ENCODE assay signal across 1 cellular context in the genomic region with DNA sequence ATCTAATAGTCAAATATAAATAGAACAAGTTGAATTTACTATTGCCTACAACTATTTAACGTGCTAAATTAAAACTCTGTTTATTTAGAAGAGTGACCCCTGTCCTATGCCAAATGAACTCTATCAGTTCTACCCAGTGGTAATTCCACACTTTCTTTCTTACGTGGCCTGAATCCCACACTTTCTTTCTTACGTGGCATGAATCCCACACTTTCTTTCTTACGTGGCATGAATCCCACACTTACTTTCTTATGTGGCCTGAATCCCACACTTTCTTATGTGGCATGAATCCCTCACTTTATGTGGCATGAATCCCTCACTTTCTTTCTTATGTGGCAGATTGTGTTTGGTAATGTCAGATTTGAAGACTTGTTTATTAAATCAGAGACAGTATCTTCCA.
TF ChIP-seq lines count a peak whose summit lies in the region.

No MANE protein-coding gene starts in this region.

TF ChIP-seq in WTC11, 78 proteins besides CTCF, POLR2A, EP300 and RAD21 (continued from another document):
- TF ChIP-seq, protein P1, sequence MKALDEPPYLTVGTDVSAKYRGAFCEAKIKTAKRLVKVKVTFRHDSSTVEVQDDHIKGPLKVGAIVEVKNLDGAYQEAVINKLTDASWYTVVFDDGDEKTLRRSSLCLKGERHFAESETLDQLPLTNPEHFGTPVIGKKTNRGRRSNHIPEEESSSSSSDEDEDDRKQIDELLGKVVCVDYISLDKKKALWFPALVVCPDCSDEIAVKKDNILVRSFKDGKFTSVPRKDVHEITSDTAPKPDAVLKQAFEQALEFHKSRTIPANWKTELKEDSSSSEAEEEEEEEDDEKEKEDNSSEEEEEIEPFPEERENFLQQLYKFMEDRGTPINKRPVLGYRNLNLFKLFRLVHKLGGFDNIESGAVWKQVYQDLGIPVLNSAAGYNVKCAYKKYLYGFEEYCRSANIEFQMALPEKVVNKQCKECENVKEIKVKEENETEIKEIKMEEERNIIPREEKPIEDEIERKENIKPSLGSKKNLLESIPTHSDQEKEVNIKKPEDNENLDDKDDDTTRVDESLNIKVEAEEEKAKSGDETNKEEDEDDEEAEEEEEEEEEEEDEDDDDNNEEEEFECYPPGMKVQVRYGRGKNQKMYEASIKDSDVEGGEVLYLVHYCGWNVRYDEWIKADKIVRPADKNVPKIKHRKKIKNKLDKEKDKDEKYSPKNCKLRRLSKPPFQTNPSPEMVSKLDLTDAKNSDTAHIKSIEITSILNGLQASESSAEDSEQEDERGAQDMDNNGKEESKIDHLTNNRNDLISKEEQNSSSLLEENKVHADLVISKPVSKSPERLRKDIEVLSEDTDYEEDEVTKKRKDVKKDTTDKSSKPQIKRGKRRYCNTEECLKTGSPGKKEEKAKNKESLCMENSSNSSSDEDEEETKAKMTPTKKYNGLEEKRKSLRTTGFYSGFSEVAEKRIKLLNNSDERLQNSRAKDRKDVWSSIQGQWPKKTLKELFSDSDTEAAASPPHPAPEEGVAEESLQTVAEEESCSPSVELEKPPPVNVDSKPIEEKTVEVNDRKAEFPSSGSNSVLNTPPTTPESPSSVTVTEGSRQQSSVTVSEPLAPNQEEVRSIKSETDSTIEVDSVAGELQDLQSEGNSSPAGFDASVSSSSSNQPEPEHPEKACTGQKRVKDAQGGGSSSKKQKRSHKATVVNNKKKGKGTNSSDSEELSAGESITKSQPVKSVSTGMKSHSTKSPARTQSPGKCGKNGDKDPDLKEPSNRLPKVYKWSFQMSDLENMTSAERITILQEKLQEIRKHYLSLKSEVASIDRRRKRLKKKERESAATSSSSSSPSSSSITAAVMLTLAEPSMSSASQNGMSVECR (CRISPR knock-in tag; IDR thresholded peaks at IDR 0.05; ENCODE audit: borderline replicate concordance), result no peak
- no peak for TF ChIP-seq ESRRA (CRISPR knock-in tag; IDR thresholded peaks at IDR 0.05; ENCODE audit: borderline replicate concordance)
